Comparison of ENCODE assay signal across 11 cellular contexts in genomic region chr22:36406139-36406538, GRCh38. TPM values are rescaled to one million over a fixed set of nuclear protein-coding genes. Genes with fewer than 3 reads are reported as not detected.
DNase-seq lines count a peak whose midpoint lies in the region; ATAC-seq and TF ChIP-seq lines count a peak whose summit lies in the region.
"Had no signal": no experiment of that assay in that cellular context is flagged by ENCODE, and none has a peak within 500 bp of the region (broad histone marks: within the 10 kb centered on the region; RNA-seq: fewer than 3 reads in every experiment).

No MANE protein-coding gene starts in this region.

- POLR2A ChIA-PET in CD4-positive, alpha-beta T cell (lab: Charles Lee) = interaction anchor here (1.0 to 4.0 kb wide), 8 partner anchors 9 to 74 kb away, joined by 3 to 33 read pairs (median 8); partner anchors contain the start of gene MYH9

- CTCF ChIA-PET in CD4-positive, alpha-beta T cell (lab: Charles Lee) = interaction anchor here (1.4 to 3.0 kb wide), 4 partner anchors 21 to 64 kb away, joined by 3 to 14 read pairs (median 8); no protein-coding TSS in a partner anchor

- H3F3A ChIP-seq in SU-DHL-6 (ENCODE audit: insufficient read depth) = peaks cover 9% of the 10 kb centered on the region

- no peaks in the 10 kb centered on the region for H3K27me3 ChIP-seq in CD4-positive, alpha-beta T cell (ENCODE audit: control insufficient read depth, insufficient read depth, low read length)
- H3K27me3 ChIP-seq in SU-DHL-6 (ENCODE audit: low read length) (no peaks in the 10 kb centered on the region), lower lobe of right lung (ENCODE audit: low read depth) (no peaks in the 10 kb centered on the region), body of pancreas (no peaks in the 10 kb centered on the region)
- H3K27me3 ChIP-seq: hepatocyte, tibial nerve had no signal

- TF ChIP-seq CTCF in CD4-positive, alpha-beta T cell (IDR thresholded peaks at IDR 0.05) = no peak
- TF ChIP-seq CTCF in SU-DHL-6 (IDR thresholded peaks at IDR 0.05; ENCODE audit: insufficient read depth, low read length, poor library complexity, severe bottlenecking) (no peak), lower lobe of right lung (IDR thresholded peaks at IDR 0.05) (no peak), body of pancreas (IDR thresholded peaks at IDR 0.05) (no peak)

- no peak for TF ChIP-seq POLR2A in body of pancreas (IDR thresholded peaks at IDR 0.05)

- H3K9me2 ChIP-seq in SU-DHL-6 (replicated peaks; ENCODE audit: insufficient read depth, low read length) = no peaks in the 10 kb centered on the region

- no peaks in the 10 kb centered on the region for H3K79me2 ChIP-seq in SU-DHL-6 (ENCODE audit: insufficient read depth, low read length)
- H3K79me2 ChIP-seq: hepatocyte had no signal

- H3K9ac ChIP-seq in SU-DHL-6 (ENCODE audit: low read length) = peak overlapping the region; percentile 29

- no peak overlapping the region for H2AFZ ChIP-seq in SU-DHL-6 (ENCODE audit: low read depth, low read length, severe bottlenecking)
- H2AFZ ChIP-seq: hepatocyte had no signal

- no peaks in the 10 kb centered on the region for H3K9me3 ChIP-seq in CD4-positive, alpha-beta T cell (ENCODE audit: control insufficient read depth, low read length)
- H3K9me3 ChIP-seq in KOPT-K1 (ENCODE audit: insufficient read depth, low read length, poor library complexity, severe bottlenecking) (no peaks in the 10 kb centered on the region), SU-DHL-6 (ENCODE audit: insufficient read depth, low read length) (no peaks in the 10 kb centered on the region), lower lobe of right lung (no peaks in the 10 kb centered on the region), body of pancreas (no peaks in the 10 kb centered on the region)
- H3K9me3 ChIP-seq: prostate gland, tibial nerve had no signal

- no peaks in the 10 kb centered on the region for H4K20me1 ChIP-seq in SU-DHL-6 (ENCODE audit: low read depth, low read length)

- H3K4me1 ChIP-seq in lower lobe of right lung = peaks cover 52% of the 10 kb centered on the region
- H3K4me1 ChIP-seq in body of pancreas = peaks cover 18% of the 10 kb centered on the region
- H3K4me1 ChIP-seq: prostate gland had no signal

- intact Hi-C loops in CD4-positive, alpha-beta T cell (cut with DNase I, micrococcal nuclease) = loop anchor here in 1 of 2 experiments (5.0 kb wide), 1 partner anchor 46 kb away; no protein-coding TSS in a partner anchor
- intact Hi-C loops in lower lobe of right lung (cut with DNase I) = no loop called here
- intact Hi-C loops in body of pancreas (cut with DNase I) = no loop called here

- no peaks in the 10 kb centered on the region for H3K9me3 Mint-ChIP-seq in CD4-positive, alpha-beta T cell

- H3K27ac ChIP-seq in CD4-positive, alpha-beta T cell (ENCODE audit: low read depth, low read length) = peak overlapping the region; percentile 59
- peak overlapping the region; percentile 76 for H3K27ac ChIP-seq in KOPT-K1 (ENCODE audit: low read depth, low read length, poor library complexity, severe bottlenecking)
- H3K27ac ChIP-seq in SU-DHL-6 (ENCODE audit: low read depth, low read length) = peak overlapping the region; percentile 80
- peak overlapping the region; percentile 65 for H3K27ac ChIP-seq in lower lobe of right lung
- H3K27ac ChIP-seq in body of pancreas = no peak overlapping the region
- H3K27ac ChIP-seq: hepatocyte, prostate gland had no signal

- H3K27ac Mint-ChIP-seq in CD4-positive, alpha-beta T cell = peak overlapping the region; percentile 90

- WGBS in body of pancreas, 2 donors = 72 to 92% methylated on average over 4 of the region's 4 CpGs

- H3K4me3 ChIP-seq in SU-DHL-6 (ENCODE audit: insufficient read depth, low read length, poor library complexity, severe bottlenecking) (no peak overlapping the region), lower lobe of right lung (no peak overlapping the region), body of pancreas (no peak overlapping the region)
- H3K4me3 ChIP-seq: hepatocyte, prostate gland, tibial nerve had no signal

- peak overlapping the region; percentile 38 for H3K4me2 ChIP-seq in SU-DHL-6 (ENCODE audit: low read depth, low read length, poor library complexity, severe bottlenecking)
- H3K4me2 ChIP-seq: hepatocyte had no signal

- no peaks in the 10 kb centered on the region for H3K36me3 Mint-ChIP-seq in CD4-positive, alpha-beta T cell (ENCODE audit: low read depth)

- no peaks in the 10 kb centered on the region for H3K27me3 Mint-ChIP-seq in CD4-positive, alpha-beta T cell

- peak overlapping the region; percentile 65 for H3K4me3 Mint-ChIP-seq in CD4-positive, alpha-beta T cell

- H3K4me1 Mint-ChIP-seq in CD4-positive, alpha-beta T cell (ENCODE audit: low read depth) = peaks cover 58% of the 10 kb centered on the region

- peak; percentile 8 for ATAC-seq in CD4-positive, alpha-beta T cell (ENCODE audit: poor library complexity)
- ATAC-seq in lower lobe of right lung = peak in 1 of 2 donors; percentile 13
- ATAC-seq in body of pancreas = no peak

- H3K36me3 ChIP-seq in KOPT-K1 (ENCODE audit: insufficient read depth, low read length) (no peaks in the 10 kb centered on the region), SU-DHL-6 (ENCODE audit: low read length) (no peaks in the 10 kb centered on the region), lower lobe of right lung (no peaks in the 10 kb centered on the region), body of pancreas (replicated peaks in 1 of 2; ENCODE audit: insufficient read depth in 1 of 2, low read depth in 2 of 2) (no peaks in the 10 kb centered on the region)
- H3K36me3 ChIP-seq: prostate gland, tibial nerve had no signal

- no peak for DNase-seq in CD4-positive, alpha-beta T cell
- no peak for DNase-seq in lower lobe of right lung
- no peak for DNase-seq in NCI-H1105 treated with DMSO at 0.1 percent for 48 hours (lab: John Stamatoyannopoulos, UW)
- no peak for DNase-seq in AG08396 (ENCODE audit: low spot score)
- DNase-seq in body of pancreas = no peak
- no peak for DNase-seq in NCI-H82 treated with DMSO at 0.1 percent for 48 hours (lab: John Stamatoyannopoulos, UW; ENCODE audit: unreplicated experiment)

RNA-seq across cellular contexts. Expression of gene MYH9, which starts 18.4 kb away (rescaled TPM):
- 100 to 1,000 TPM; 901 to 925 TPM for total RNA-seq in CD4-positive, alpha-beta T cell
- total RNA-seq in lower lobe of right lung (659 TPM), body of pancreas (100 to 1,000 TPM; 294 to 323 TPM)

Comparison
In these comparisons a context has a peak if more than half of its experiments do, and no peak if none do; other contexts are left out.
1. H3K27ac ChIP-seq: peak in CD4-positive, alpha-beta T cell (single experiment), KOPT-K1 (single experiment), SU-DHL-6 (single experiment) and lower lobe of right lung (single experiment); none in body of pancreas (0 of 4).